Comparison of ENCODE assay signal across 9 cellular contexts in the genomic region with DNA sequence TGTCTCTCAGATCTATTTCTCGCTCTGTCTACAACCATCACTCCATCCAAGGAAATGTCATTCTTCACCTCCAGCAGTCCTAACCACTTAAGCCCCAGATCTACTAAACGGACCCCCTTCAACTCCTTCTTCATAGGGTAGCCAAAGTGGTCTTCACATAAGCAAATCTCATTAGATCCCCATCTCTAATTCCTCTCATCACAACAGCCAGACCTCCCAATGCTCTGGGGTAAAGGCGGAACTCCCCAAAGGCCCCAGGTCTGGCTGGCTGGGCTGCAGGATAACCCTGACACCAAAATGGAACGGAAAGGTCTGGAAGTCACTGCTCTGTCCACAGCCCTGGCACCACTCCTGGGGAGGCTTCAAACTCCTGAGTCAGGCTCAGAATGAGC. TPM values are rescaled to one million over a fixed set of nuclear protein-coding genes. Genes with fewer than 3 reads are reported as not detected.
DNase-seq lines count a peak whose midpoint lies in the region; ATAC-seq and TF ChIP-seq lines count a peak whose summit lies in the region.
"Had no signal": no experiment of that assay in that cellular context is flagged by ENCODE, and none has a peak within 500 bp of the region (broad histone marks: within the 10 kb centered on the region; RNA-seq: fewer than 3 reads in every experiment).

No MANE protein-coding gene starts in this region.

- H3K27ac ChIP-seq in HUES48 (ENCODE audit: low read depth, low read length) (peak overlapping the region; percentile 89), iPS-20b (ENCODE audit: low read length) (peak overlapping the region; percentile 81), aorta (ENCODE audit: low read depth in 1 of 2, low read length in 2 of 2) (no peak overlapping the region)

- H3K9me3 ChIP-seq in HUES48 (ENCODE audit: control insufficient read depth, insufficient read depth, low read length) (no peaks in the 10 kb centered on the region), iPS-20b (ENCODE audit: insufficient read depth, low read depth, low read length) (no peaks in the 10 kb centered on the region), aorta (ENCODE audit: control insufficient read depth, low read length) (no peaks in the 10 kb centered on the region)

- peaks cover 2% of the 10 kb centered on the region for H3K36me3 Mint-ChIP-seq in activated CD4-positive, alpha-beta memory T cell treated with anti-CD3 and anti-CD28 coated beads for 36 hours
- peaks cover 22 to 42% of the 10 kb centered on the region in 2 donors for H3K36me3 Mint-ChIP-seq in stimulated activated naive B cell treated with anti-CD40 and anti-IgM and Interleukin-4, amounts not matched to agents 10 μg/mL and 1 μg/mL and 100 μg/mL, for 72 hours

- DNase-seq in activated CD4-positive, alpha-beta memory T cell treated with anti-CD3 and anti-CD28 coated beads for 36 hours = no peak
- no peak for DNase-seq in stimulated activated naive B cell treated with anti-CD40 and anti-IgM and Interleukin-4, amounts not matched to agents 10 μg/mL and 1 μg/mL and 100 μg/mL, for 72 hours
- no peak for DNase-seq in amniotic stem cell (lab: John Stamatoyannopoulos, UW)
- DNase-seq in aorta = no peak
- DNase-seq in erythroblast (lab: John Stamatoyannopoulos, UW) = no peak
- DNase-seq: central memory CD4-positive, alpha-beta T cell had no signal

- H3K9me3 Mint-ChIP-seq in activated CD4-positive, alpha-beta memory T cell treated with anti-CD3 and anti-CD28 coated beads for 36 hours = no peaks in the 10 kb centered on the region
- H3K9me3 Mint-ChIP-seq in stimulated activated naive B cell treated with anti-CD40 and anti-IgM and Interleukin-4, amounts not matched to agents 10 μg/mL and 1 μg/mL and 100 μg/mL, for 72 hours = no peaks in the 10 kb centered on the region

- intact Hi-C loops in activated CD4-positive, alpha-beta memory T cell treated with anti-CD3 and anti-CD28 coated beads for 36 hours (cut with micrococcal nuclease) = loop anchor here (1.0 to 2.0 kb wide), 2 partner anchors 27 to 47 kb away; a partner anchor contains a TSS
- intact Hi-C loops in aorta (cut with DNase I) = no loop called here

- H3K27ac Mint-ChIP-seq in activated CD4-positive, alpha-beta memory T cell treated with anti-CD3 and anti-CD28 coated beads for 36 hours = peak overlapping the region; percentile 2
- H3K27ac Mint-ChIP-seq in stimulated activated naive B cell treated with anti-CD40 and anti-IgM and Interleukin-4, amounts not matched to agents 10 μg/mL and 1 μg/mL and 100 μg/mL, for 72 hours = peak overlapping the region; percentile 97

- H3K4me1 Mint-ChIP-seq in activated CD4-positive, alpha-beta memory T cell treated with anti-CD3 and anti-CD28 coated beads for 36 hours (ENCODE audit: low read depth) = peaks cover 53% of the 10 kb centered on the region
- H3K4me1 Mint-ChIP-seq in stimulated activated naive B cell treated with anti-CD40 and anti-IgM and Interleukin-4, amounts not matched to agents 10 μg/mL and 1 μg/mL and 100 μg/mL, for 72 hours = peaks cover 50 to 78% of the 10 kb centered on the region in 2 donors

- no peak for TF ChIP-seq POLR2A in erythroblast (IDR thresholded peaks at IDR 0.05; ENCODE audit: low read length)

- CTCF ChIA-PET in activated CD4-positive, alpha-beta memory T cell treated with anti-CD3 and anti-CD28 coated beads for 36 hours (lab: Charles Lee) = no interaction called here

- H3K4me1 ChIP-seq in HUES48 (ENCODE audit: control insufficient read depth, insufficient read depth, low read length) (peaks cover 39% of the 10 kb centered on the region), iPS-20b (ENCODE audit: insufficient read depth, low read length) (peaks cover 37% of the 10 kb centered on the region), aorta (ENCODE audit: control insufficient read depth in 1 of 2, insufficient read depth in 2 of 2, low read length in 2 of 2) (peaks cover 2 to 4% of the 10 kb centered on the region in 2 donors)

- H3K9ac ChIP-seq in HUES48 (ENCODE audit: low read depth, low read length) (peak overlapping the region; percentile 46; the same call in 1 of the 2 replicates), iPS-20b (ENCODE audit: low read depth, low read length) (peak overlapping the region; percentile 63; the same call in 1 of the 2 replicates)

- POLR2A ChIA-PET in activated CD4-positive, alpha-beta memory T cell treated with anti-CD3 and anti-CD28 coated beads for 36 hours (lab: Charles Lee) = interaction anchor here (0.7 to 1.1 kb wide), 2 partner anchors 11 kb away, joined by 3 read pairs; a partner anchor contains a TSS

- no peaks in the 10 kb centered on the region for H3K27me3 ChIP-seq in HUES48 (ENCODE audit: control insufficient read depth, insufficient read depth, low read length)
- H3K27me3 ChIP-seq in iPS-20b (ENCODE audit: insufficient read depth, low read length) = no peaks in the 10 kb centered on the region
- H3K27me3 ChIP-seq in aorta (ENCODE audit: control insufficient read depth in 1 of 2, insufficient read depth in 2 of 2, low read length in 1 of 2) = no peaks in the 10 kb centered on the region

- 39 to 42% methylated on average over 4 of the region's 4 CpGs for WGBS in aorta, 2 donors

- H3K36me3 ChIP-seq in HUES48 (ENCODE audit: control insufficient read depth, insufficient read depth, low read length) = peaks cover 5% of the 10 kb centered on the region; the same call in 1 of the 2 replicates
- no peaks in the 10 kb centered on the region for H3K36me3 ChIP-seq in iPS-20b (ENCODE audit: insufficient read depth, low read depth, low read length)
- no peaks in the 10 kb centered on the region for H3K36me3 ChIP-seq in aorta (ENCODE audit: control insufficient read depth in 1 of 2, insufficient read depth in 2 of 2, low read length in 1 of 2)

- no peak overlapping the region for H3K4me3 Mint-ChIP-seq in activated CD4-positive, alpha-beta memory T cell treated with anti-CD3 and anti-CD28 coated beads for 36 hours
- peak overlapping the region; percentile 71 to 80 for H3K4me3 Mint-ChIP-seq in stimulated activated naive B cell treated with anti-CD40 and anti-IgM and Interleukin-4, amounts not matched to agents 10 μg/mL and 1 μg/mL and 100 μg/mL, for 72 hours

- H3K4me3 ChIP-seq in HUES48 (ENCODE audit: low read depth, low read length) (peak overlapping the region; percentile 22), iPS-20b (ENCODE audit: low read length) (peak overlapping the region; percentile 6; the same call in 1 of the 2 replicates), aorta (ENCODE audit: low read length in 2 of 2) (no peak overlapping the region)

- ATAC-seq in stimulated activated naive B cell treated with anti-CD40 and anti-IgM and Interleukin-4, amounts not matched to agents 10 μg/mL and 1 μg/mL and 100 μg/mL, for 72 hours (replicated peaks) = no peak
- ATAC-seq in HG03354 (IDR thresholded peaks at IDR 0.05; ENCODE audit: poor library complexity, severe bottlenecking, unreplicated experiment) (no peak), aorta (ENCODE audit: low FRiP score) (no peak)

- H3K27me3 Mint-ChIP-seq in activated CD4-positive, alpha-beta memory T cell treated with anti-CD3 and anti-CD28 coated beads for 36 hours = no peaks in the 10 kb centered on the region
- H3K27me3 Mint-ChIP-seq in stimulated activated naive B cell treated with anti-CD40 and anti-IgM and Interleukin-4, amounts not matched to agents 10 μg/mL and 1 μg/mL and 100 μg/mL, for 72 hours = no peaks in the 10 kb centered on the region

RNA-seq across cellular contexts. Expression of a gene that starts 11.1 kb away (rescaled TPM):
- total RNA-seq in activated CD4-positive, alpha-beta memory T cell treated with anti-CD3 and anti-CD28 coated beads for 36 hours = 10 to 100 TPM; 16.7 to 17.3 TPM
- total RNA-seq in aorta = 10 to 100 TPM; 28.3 to 39.5 TPM
- polyA plus RNA-seq in aorta = 1 to 10 TPM; 4.1 to 8.5 TPM

RNA-seq across cellular contexts. Expression of a gene that starts 26.6 kb away (rescaled TPM):
- total RNA-seq in activated CD4-positive, alpha-beta memory T cell treated with anti-CD3 and anti-CD28 coated beads for 36 hours = 10 to 100 TPM; 13.1 to 14.0 TPM
- total RNA-seq in aorta = 10 to 100 TPM; 11.0 to 14.8 TPM
- polyA plus RNA-seq in aorta = 10 to 100 TPM in 1 of 2 donors, 1 to 10 TPM in 1; 5.4 to 21.2 TPM

Comparison
In these comparisons a context has a peak if more than half of its experiments do, and no peak if none do; other contexts are left out.
1. H3K27ac ChIP-seq: peak in HUES48 (single experiment) and iPS-20b (single experiment); none in aorta (0 of 2).
2. H3K4me3 ChIP-seq: peak in HUES48 (single experiment) and iPS-20b (single experiment); none in aorta (0 of 2).